Comparison of ENCODE assay signal across 25 cellular contexts in genomic region chr18:10381516-10381915, GRCh38.
"Had no signal": no experiment of that assay in that cellular context is flagged by ENCODE, and none has a peak within 500 bp of the region (broad histone marks: within the 10 kb centered on the region; RNA-seq: fewer than 3 reads in every experiment).

No MANE protein-coding gene starts in this region.

- H3K36me3 Mint-ChIP-seq: memory B cell; natural killer cell; stimulated activated memory B cell treated with anti-CD40 and anti-IgM and Interleukin-4, amounts not matched to agents 10 μg/mL and 1 μg/mL and 100 μg/mL, for 72 hours had no signal

- H3K27me3 ChIP-seq: colonic mucosa, ovary, sigmoid colon, spleen, tibial nerve, upper lobe of left lung had no signal

- H3K4me3 Mint-ChIP-seq: dendritic cell treated with granulocyte-macrophage colony-stimulating factor and Interleukin-4, amounts not matched to agents 40 ng/mL and 50 ng/mL, for 4 days; endodermal cell; memory B cell; natural killer cell; stimulated activated memory B cell treated with anti-CD40 and anti-IgM and Interleukin-4, amounts not matched to agents 10 μg/mL and 1 μg/mL and 100 μg/mL, for 72 hours; stimulated activated naive CD8-positive, alpha-beta T cell treated with anti-CD3 and anti-CD28 coated beads, Interleukin-15, Interleukin-2, amounts not matched to agents 100 ng/mL and 50 ng/mL, for 24 hours had no signal

- H3K27me3 Mint-ChIP-seq: dendritic cell treated with granulocyte-macrophage colony-stimulating factor and Interleukin-4, amounts not matched to agents 40 ng/mL and 50 ng/mL, for 4 days; stimulated activated memory B cell treated with anti-CD40 and anti-IgM and Interleukin-4, amounts not matched to agents 10 μg/mL and 1 μg/mL and 100 μg/mL, for 72 hours had no signal

- H3K27ac Mint-ChIP-seq: dendritic cell treated with granulocyte-macrophage colony-stimulating factor and Interleukin-4, amounts not matched to agents 40 ng/mL and 50 ng/mL, for 4 days; endodermal cell; memory B cell; natural killer cell; stimulated activated memory B cell treated with anti-CD40 and anti-IgM and Interleukin-4, amounts not matched to agents 10 μg/mL and 1 μg/mL and 100 μg/mL, for 72 hours; stimulated activated naive CD8-positive, alpha-beta T cell treated with anti-CD3 and anti-CD28 coated beads, Interleukin-15, Interleukin-2, amounts not matched to agents 100 ng/mL and 50 ng/mL, for 24 hours had no signal

- H3K9me3 Mint-ChIP-seq: dendritic cell treated with granulocyte-macrophage colony-stimulating factor and Interleukin-4, amounts not matched to agents 40 ng/mL and 50 ng/mL, for 4 days; endodermal cell; memory B cell; natural killer cell; stimulated activated memory B cell treated with anti-CD40 and anti-IgM and Interleukin-4, amounts not matched to agents 10 μg/mL and 1 μg/mL and 100 μg/mL, for 72 hours; stimulated activated naive CD8-positive, alpha-beta T cell treated with anti-CD3 and anti-CD28 coated beads, Interleukin-15, Interleukin-2, amounts not matched to agents 100 ng/mL and 50 ng/mL, for 24 hours had no signal

- H3K9me3 ChIP-seq: colonic mucosa, lower lobe of right lung, ovary, psoas muscle, sigmoid colon, spleen, thoracic aorta, tibial nerve, upper lobe of left lung had no signal

- H3K27ac ChIP-seq: colonic mucosa, epithelial cell of prostate, lower lobe of right lung, ovary, psoas muscle, sigmoid colon, spleen, thoracic aorta, tibial nerve, upper lobe of left lung had no signal

- ATAC-seq: esophagus mucosa; left ventricle myocardium superior; lower lobe of right lung; natural killer cell; psoas muscle; right cardiac atrium; stimulated activated memory B cell treated with anti-CD40 and anti-IgM and Interleukin-4, amounts not matched to agents 10 μg/mL and 1 μg/mL and 100 μg/mL, for 72 hours had no signal

- H3K36me3 ChIP-seq: colonic mucosa, lower lobe of right lung, ovary, sigmoid colon, spleen, thoracic aorta, tibial nerve, upper lobe of left lung had no signal

- DNase-seq: colonic mucosa; effector CD8-positive, alpha-beta T cell; endodermal cell; foreskin melanocyte; left ventricle myocardium superior; lower lobe of right lung; natural killer cell; occipital lobe; ovary; posterior cingulate gyrus; psoas muscle; right cardiac atrium; sigmoid colon; spleen; stimulated activated CD4-positive, alpha-beta T cell treated with anti-CD3 and anti-CD28 coated beads, Interleukin-4, amount 100 ng/mL, for 4 hours; upper lobe of left lung had no signal

- H3K4me1 Mint-ChIP-seq: memory B cell; natural killer cell; stimulated activated memory B cell treated with anti-CD40 and anti-IgM and Interleukin-4, amounts not matched to agents 10 μg/mL and 1 μg/mL and 100 μg/mL, for 72 hours had no signal

- H3K4me3 ChIP-seq: colonic mucosa, lower lobe of right lung, ovary, psoas muscle, sigmoid colon, skin epidermis, spleen, thoracic aorta, tibial nerve, upper lobe of left lung had no signal

- H3K4me1 ChIP-seq: colonic mucosa, psoas muscle, sigmoid colon had no signal
